Comparison of ENCODE assay signal across 2 cellular contexts in genomic region chr22:29268511-29269229, GRCh38.
TF ChIP-seq lines count a peak whose summit lies in the region.

No MANE protein-coding gene starts in this region.

TF ChIP-seq in Ishikawa, 13 proteins besides CTCF, POLR2A, EP300 and RAD21:
- TF ChIP-seq CEBPB (IDR thresholded peaks at IDR 0.05) (no peak), YY1 (IDR thresholded peaks at IDR 0.05; ENCODE audit: low read depth) (no peak; the same call in 1 of the 2 replicates), REST (IDR thresholded peaks at IDR 0.05; ENCODE audit: low read depth) (no peak), CREB1 (IDR thresholded peaks at IDR 0.05; ENCODE audit: low read depth) (no peak), MAX (IDR thresholded peaks at IDR 0.05) (peak; percentile 63), NFIC (IDR thresholded peaks at IDR 0.05) (peak; percentile 33; the same call in 1 of the 2 replicates), TCF12 (IDR thresholded peaks at IDR 0.05; ENCODE audit: low read depth) (no peak; the same call in 1 of the 2 replicates), TEAD4 (IDR thresholded peaks at IDR 0.05) (peak; percentile 43), EGR1 (IDR thresholded peaks at IDR 0.05) (0 out of 2 replicates have a peak, but pooled peaks have one; percentile 25), TAF1 (IDR thresholded peaks at IDR 0.05; ENCODE audit: low read depth) (peak; percentile 65; the same call in 1 of the 2 replicates), ZBTB7A (IDR thresholded peaks at IDR 0.05; ENCODE audit: low read depth) (peak; percentile 39; the same call in 1 of the 2 replicates), FOXM1 (IDR thresholded peaks at IDR 0.05; ENCODE audit: borderline replicate concordance, low read depth) (no peak)
- TF ChIP-seq, protein P1, sequence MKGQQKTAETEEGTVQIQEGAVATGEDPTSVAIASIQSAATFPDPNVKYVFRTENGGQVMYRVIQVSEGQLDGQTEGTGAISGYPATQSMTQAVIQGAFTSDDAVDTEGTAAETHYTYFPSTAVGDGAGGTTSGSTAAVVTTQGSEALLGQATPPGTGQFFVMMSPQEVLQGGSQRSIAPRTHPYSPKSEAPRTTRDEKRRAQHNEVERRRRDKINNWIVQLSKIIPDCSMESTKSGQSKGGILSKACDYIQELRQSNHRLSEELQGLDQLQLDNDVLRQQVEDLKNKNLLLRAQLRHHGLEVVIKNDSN (IDR thresholded peaks at IDR 0.05), result peak; percentile 59

TF ChIP-seq in HepG2, 621 proteins besides CTCF, POLR2A, EP300 and RAD21 (continues in another document):
- TF ChIP-seq RBFOX2 (IDR thresholded peaks at IDR 0.05; ENCODE audit: low read depth, low read length) (peak; percentile 88), GLI4 (CRISPR knock-in tag; IDR thresholded peaks at IDR 0.05; ENCODE audit: borderline replicate concordance) (peak; percentile 84; the same call in 1 of the 2 replicates), HNF4A (CRISPR knock-in tag; IDR thresholded peaks at IDR 0.05) (no peak), PITX1 (CRISPR knock-in tag; IDR thresholded peaks at IDR 0.05) (no peak), SIX4 (CRISPR knock-in tag; IDR thresholded peaks at IDR 0.05) (no peak), NCOR1 (IDR thresholded peaks at IDR 0.05; ENCODE audit: borderline replicate concordance, low read length) (0 out of 2 replicates have a peak, but pooled peaks have one; percentile 9), CHD4 (IDR thresholded peaks at IDR 0.05; ENCODE audit: borderline replicate concordance, low read length) (no peak), TBX2 (CRISPR knock-in tag; IDR thresholded peaks at IDR 0.05; ENCODE audit: borderline replicate concordance) (0 out of 2 replicates have a peak, but pooled peaks have one; percentile 29), ZFP37 (CRISPR knock-in tag; IDR thresholded peaks at IDR 0.05; ENCODE audit: borderline replicate concordance) (no peak), GATAD1 (CRISPR knock-in tag; IDR thresholded peaks at IDR 0.05) (no peak), CENPT (CRISPR knock-in tag; IDR thresholded peaks at IDR 0.05; ENCODE audit: low read depth) (0 out of 2 replicates have a peak, but pooled peaks have one; percentile 1), THYN1 (CRISPR knock-in tag; IDR thresholded peaks at IDR 0.05; ENCODE audit: borderline replicate concordance, low read depth) (no peak), CCAR2 (optimal IDR thresholded peaks at IDR 0.05; ENCODE audit: low read depth, low read length) (no peak), FLYWCH1 (CRISPR knock-in tag; IDR thresholded peaks at IDR 0.05) (0 out of 2 replicates have a peak, but pooled peaks have one; percentile 40), DNMT1 (CRISPR knock-in tag; IDR thresholded peaks at IDR 0.05) (no peak; the same call in none of the 2 replicates), ZNF562 (CRISPR knock-in tag; IDR thresholded peaks at IDR 0.05; ENCODE audit: borderline replicate concordance) (0 out of 2 replicates have a peak, but pooled peaks have one; percentile 27), RELA (CRISPR knock-in tag; IDR thresholded peaks at IDR 0.05) (no peak), YEATS2 (CRISPR knock-in tag; IDR thresholded peaks at IDR 0.05; ENCODE audit: borderline replicate concordance) (no peak), ZMYM2 (CRISPR knock-in tag; IDR thresholded peaks at IDR 0.05) (no peak), ZNF709 (CRISPR knock-in tag; IDR thresholded peaks at IDR 0.05) (peak; percentile 81; the same call in 1 of the 2 replicates), ZNF792 (CRISPR knock-in tag; IDR thresholded peaks at IDR 0.05) (no peak), CBX5 (CRISPR knock-in tag; IDR thresholded peaks at IDR 0.05; ENCODE audit: borderline replicate concordance) (no peak), KDM1A (CRISPR knock-in tag; IDR thresholded peaks at IDR 0.05) (no peak), ZBTB38 (CRISPR knock-in tag; IDR thresholded peaks at IDR 0.05) (no peak), HNF4G (IDR thresholded peaks at IDR 0.05; ENCODE audit: borderline replicate concordance, low read depth, low read length) (0 out of 2 replicates have a peak, but pooled peaks have one; percentile 22), HNF4G (CRISPR knock-in tag; IDR thresholded peaks at IDR 0.05; ENCODE audit: borderline replicate concordance, low read depth) (no peak), ZNF563 (CRISPR knock-in tag; IDR thresholded peaks at IDR 0.05) (peak; percentile 97), ZSCAN30 (CRISPR knock-in tag; IDR thresholded peaks at IDR 0.05) (peak; percentile 92; the same call in 1 of the 2 replicates), AGO1 (IDR thresholded peaks at IDR 0.05; ENCODE audit: low read depth, low read length, poor library complexity, severe bottlenecking) (peak; percentile 38), KDM6A (CRISPR knock-in tag; IDR thresholded peaks at IDR 0.05; ENCODE audit: low read depth) (no peak), FOXJ3 (CRISPR knock-in tag; IDR thresholded peaks at IDR 0.05; ENCODE audit: borderline replicate concordance) (no peak), ATRX (CRISPR knock-in tag; IDR thresholded peaks at IDR 0.05; ENCODE audit: borderline replicate concordance) (no peak), ZNF3 (CRISPR knock-in tag; IDR thresholded peaks at IDR 0.05) (no peak), ZNF337 (CRISPR knock-in tag; IDR thresholded peaks at IDR 0.05; ENCODE audit: borderline replicate concordance, low read depth) (no peak), NR1H2 (CRISPR knock-in tag; IDR thresholded peaks at IDR 0.05; ENCODE audit: borderline replicate concordance, low read depth) (0 out of 2 replicates have a peak, but pooled peaks have one; percentile 51), ARID2 (CRISPR knock-in tag; IDR thresholded peaks at IDR 0.05; ENCODE audit: borderline replicate concordance) (no peak), ZNF383 (CRISPR knock-in tag; IDR thresholded peaks at IDR 0.05; ENCODE audit: borderline replicate concordance) (no peak), CREB1 (IDR thresholded peaks at IDR 0.05) (no peak), CREB1 (CRISPR knock-in tag; IDR thresholded peaks at IDR 0.05) (no peak), SRF (IDR thresholded peaks at IDR 0.05; ENCODE audit: low read depth, low read length) (no peak), BCL6 (CRISPR knock-in tag; IDR thresholded peaks at IDR 0.05) (no peak), MBD4 (IDR thresholded peaks at IDR 0.05; ENCODE audit: borderline replicate concordance, low read length) (no peak), NONO (IDR thresholded peaks at IDR 0.05) (no peak), NONO (CRISPR knock-in tag; conservative IDR thresholded peaks at IDR 0.05) (peak; percentile 7), ZNF17 (CRISPR knock-in tag; IDR thresholded peaks at IDR 0.05) (no peak), ISL2 (CRISPR knock-in tag; IDR thresholded peaks at IDR 0.05) (0 out of 2 replicates have a peak, but pooled peaks have one; percentile 38), ZNF558 (CRISPR knock-in tag; IDR thresholded peaks at IDR 0.05; ENCODE audit: borderline replicate concordance) (peak; percentile 74; the same call in 1 of the 2 replicates), FOXP4 (CRISPR knock-in tag; IDR thresholded peaks at IDR 0.05) (no peak), HOMEZ (CRISPR knock-in tag; IDR thresholded peaks at IDR 0.05; ENCODE audit: low read depth) (no peak), SAP130 (CRISPR knock-in tag; IDR thresholded peaks at IDR 0.05; ENCODE audit: low read depth) (peak; percentile 8; the same call in 1 of the 2 replicates), MXD3 (CRISPR knock-in tag; IDR thresholded peaks at IDR 0.05) (peak; percentile 79; the same call in 1 of the 2 replicates), ZFAT (CRISPR knock-in tag; conservative IDR thresholded peaks at IDR 0.05) (peak; percentile 76; the same call in 1 of the 2 replicates), ZNF737 (CRISPR knock-in tag; IDR thresholded peaks at IDR 0.05; ENCODE audit: borderline replicate concordance) (no peak), MIXL1 (CRISPR knock-in tag; IDR thresholded peaks at IDR 0.05) (no peak), NFIC (IDR thresholded peaks at IDR 0.05; ENCODE audit: low read length) (no peak; the same call in 1 of the 2 replicates), KLF13 (CRISPR knock-in tag; IDR thresholded peaks at IDR 0.05) (no peak)
- TF ChIP-seq, protein P2, sequence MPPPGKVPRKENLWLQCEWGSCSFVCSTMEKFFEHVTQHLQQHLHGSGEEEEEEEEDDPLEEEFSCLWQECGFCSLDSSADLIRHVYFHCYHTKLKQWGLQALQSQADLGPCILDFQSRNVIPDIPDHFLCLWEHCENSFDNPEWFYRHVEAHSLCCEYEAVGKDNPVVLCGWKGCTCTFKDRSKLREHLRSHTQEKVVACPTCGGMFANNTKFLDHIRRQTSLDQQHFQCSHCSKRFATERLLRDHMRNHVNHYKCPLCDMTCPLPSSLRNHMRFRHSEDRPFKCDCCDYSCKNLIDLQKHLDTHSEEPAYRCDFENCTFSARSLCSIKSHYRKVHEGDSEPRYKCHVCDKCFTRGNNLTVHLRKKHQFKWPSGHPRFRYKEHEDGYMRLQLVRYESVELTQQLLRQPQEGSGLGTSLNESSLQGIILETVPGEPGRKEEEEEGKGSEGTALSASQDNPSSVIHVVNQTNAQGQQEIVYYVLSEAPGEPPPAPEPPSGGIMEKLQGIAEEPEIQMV (CRISPR knock-in tag; IDR thresholded peaks at IDR 0.05; ENCODE audit: low read depth), result 0 out of 2 replicates have a peak, but pooled peaks have one; percentile 10
- TF ChIP-seq, protein P3, sequence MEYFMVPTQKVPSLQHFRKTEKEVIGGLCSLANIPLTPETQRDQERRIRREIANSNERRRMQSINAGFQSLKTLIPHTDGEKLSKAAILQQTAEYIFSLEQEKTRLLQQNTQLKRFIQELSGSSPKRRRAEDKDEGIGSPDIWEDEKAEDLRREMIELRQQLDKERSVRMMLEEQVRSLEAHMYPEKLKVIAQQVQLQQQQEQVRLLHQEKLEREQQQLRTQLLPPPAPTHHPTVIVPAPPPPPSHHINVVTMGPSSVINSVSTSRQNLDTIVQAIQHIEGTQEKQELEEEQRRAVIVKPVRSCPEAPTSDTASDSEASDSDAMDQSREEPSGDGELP (IDR thresholded peaks at IDR 0.05; ENCODE audit: borderline replicate concordance, low read depth), result no peak
- TF ChIP-seq, protein P4, sequence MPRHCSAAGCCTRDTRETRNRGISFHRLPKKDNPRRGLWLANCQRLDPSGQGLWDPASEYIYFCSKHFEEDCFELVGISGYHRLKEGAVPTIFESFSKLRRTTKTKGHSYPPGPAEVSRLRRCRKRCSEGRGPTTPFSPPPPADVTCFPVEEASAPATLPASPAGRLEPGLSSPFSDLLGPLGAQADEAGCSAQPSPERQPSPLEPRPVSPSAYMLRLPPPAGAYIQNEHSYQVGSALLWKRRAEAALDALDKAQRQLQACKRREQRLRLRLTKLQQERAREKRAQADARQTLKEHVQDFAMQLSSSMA (CRISPR knock-in tag; IDR thresholded peaks at IDR 0.05), result no peak
- TF ChIP-seq, protein P5, sequence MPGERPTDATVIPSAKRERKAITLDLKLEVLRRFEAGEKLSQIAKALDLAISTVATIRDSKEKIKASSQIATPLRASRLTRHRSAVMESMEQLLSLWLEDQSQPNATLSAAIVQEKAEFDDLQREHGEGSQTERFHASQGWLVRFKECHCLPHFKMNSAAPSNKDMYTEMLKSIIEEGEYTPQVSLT (CRISPR knock-in tag; IDR thresholded peaks at IDR 0.05; ENCODE audit: borderline replicate concordance, low read depth), result no peak
- TF ChIP-seq, protein P6, sequence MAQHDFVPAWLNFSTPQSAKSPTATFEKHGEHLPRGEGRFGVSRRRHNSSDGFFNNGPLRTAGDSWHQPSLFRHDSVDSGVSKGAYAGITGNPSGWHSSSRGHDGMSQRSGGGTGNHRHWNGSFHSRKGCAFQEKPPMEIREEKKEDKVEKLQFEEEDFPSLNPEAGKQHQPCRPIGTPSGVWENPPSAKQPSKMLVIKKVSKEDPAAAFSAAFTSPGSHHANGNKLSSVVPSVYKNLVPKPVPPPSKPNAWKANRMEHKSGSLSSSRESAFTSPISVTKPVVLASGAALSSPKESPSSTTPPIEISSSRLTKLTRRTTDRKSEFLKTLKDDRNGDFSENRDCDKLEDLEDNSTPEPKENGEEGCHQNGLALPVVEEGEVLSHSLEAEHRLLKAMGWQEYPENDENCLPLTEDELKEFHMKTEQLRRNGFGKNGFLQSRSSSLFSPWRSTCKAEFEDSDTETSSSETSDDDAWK (CRISPR knock-in tag; IDR thresholded peaks at IDR 0.05), result no peak
- TF ChIP-seq, protein P7, sequence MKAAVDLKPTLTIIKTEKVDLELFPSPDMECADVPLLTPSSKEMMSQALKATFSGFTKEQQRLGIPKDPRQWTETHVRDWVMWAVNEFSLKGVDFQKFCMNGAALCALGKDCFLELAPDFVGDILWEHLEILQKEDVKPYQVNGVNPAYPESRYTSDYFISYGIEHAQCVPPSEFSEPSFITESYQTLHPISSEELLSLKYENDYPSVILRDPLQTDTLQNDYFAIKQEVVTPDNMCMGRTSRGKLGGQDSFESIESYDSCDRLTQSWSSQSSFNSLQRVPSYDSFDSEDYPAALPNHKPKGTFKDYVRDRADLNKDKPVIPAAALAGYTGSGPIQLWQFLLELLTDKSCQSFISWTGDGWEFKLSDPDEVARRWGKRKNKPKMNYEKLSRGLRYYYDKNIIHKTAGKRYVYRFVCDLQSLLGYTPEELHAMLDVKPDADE (CRISPR knock-in tag; IDR thresholded peaks at IDR 0.05), result no peak
